Comparison of ENCODE assay signal across 1 cellular context in the genomic region with DNA sequence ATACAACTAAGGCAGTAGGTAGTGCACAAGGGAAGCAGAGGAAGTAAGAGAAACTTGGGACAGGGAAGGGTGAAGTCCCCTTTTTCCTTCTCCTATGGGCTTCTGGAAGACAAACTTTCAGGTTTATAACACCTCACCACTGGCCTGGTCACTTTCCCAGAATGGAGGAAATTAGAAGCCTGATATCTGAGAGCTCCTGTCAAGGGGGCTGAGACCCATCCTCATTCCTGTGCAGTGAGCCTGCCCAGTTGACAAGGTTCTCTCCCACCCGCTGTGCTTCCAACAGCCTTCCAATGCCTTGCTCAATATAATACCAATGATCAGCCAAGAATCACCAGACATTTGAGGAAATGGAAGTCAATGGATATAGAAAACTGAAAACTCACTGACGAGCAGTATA.
TF ChIP-seq lines count a peak whose summit lies in the region.

No MANE protein-coding gene starts in this region.

TF ChIP-seq in H1, 55 proteins besides CTCF, POLR2A, EP300 and RAD21 (continued from another document):
- TF ChIP-seq, protein P1, sequence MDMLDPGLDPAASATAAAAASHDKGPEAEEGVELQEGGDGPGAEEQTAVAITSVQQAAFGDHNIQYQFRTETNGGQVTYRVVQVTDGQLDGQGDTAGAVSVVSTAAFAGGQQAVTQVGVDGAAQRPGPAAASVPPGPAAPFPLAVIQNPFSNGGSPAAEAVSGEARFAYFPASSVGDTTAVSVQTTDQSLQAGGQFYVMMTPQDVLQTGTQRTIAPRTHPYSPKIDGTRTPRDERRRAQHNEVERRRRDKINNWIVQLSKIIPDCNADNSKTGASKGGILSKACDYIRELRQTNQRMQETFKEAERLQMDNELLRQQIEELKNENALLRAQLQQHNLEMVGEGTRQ (IDR thresholded peaks at IDR 0.05; ENCODE audit: low read length): no peak
- TF ChIP-seq SP2 (IDR thresholded peaks at IDR 0.05; ENCODE audit: low read length) (no peak), HDAC6 (IDR thresholded peaks at IDR 0.05; ENCODE audit: low read depth, low read length) (no peak), HDAC2 (IDR thresholded peaks at IDR 0.05; ENCODE audit: borderline replicate concordance in 1 of 2, low read depth in 2 of 2, low read length in 2 of 2) (no peak), ATF2 (IDR thresholded peaks at IDR 0.05; ENCODE audit: low read length) (no peak), YY1 (IDR thresholded peaks at IDR 0.05; ENCODE audit: low read depth, low read length) (no peak), ZNF274 (IDR thresholded peaks at IDR 0.05; ENCODE audit: borderline replicate concordance, extremely low read depth, low read length) (no peak), TAF1 (IDR thresholded peaks at IDR 0.05; ENCODE audit: low read depth, low read length) (no peak), TAF7 (optimal IDR thresholded peaks at IDR 0.05; ENCODE audit: borderline replicate concordance, low read depth, low read length) (no peak), SP1 (IDR thresholded peaks at IDR 0.05; ENCODE audit: low read depth, low read length) (no peak), JUN (IDR thresholded peaks at IDR 0.05; ENCODE audit: low read depth, low read length) (no peak), PHF8 (conservative IDR thresholded peaks at IDR 0.05; ENCODE audit: low read depth, low read length) (no peak), JUND (IDR thresholded peaks at IDR 0.05; ENCODE audit: low read length) (no peak), MAX (IDR thresholded peaks at IDR 0.05) (no peak), SUZ12 (IDR thresholded peaks at IDR 0.05; ENCODE audit: low read length) (no peak), GTF2F1 (IDR thresholded peaks at IDR 0.05; ENCODE audit: borderline replicate concordance, low read depth, low read length) (no peak), CTBP2 (IDR thresholded peaks at IDR 0.05; ENCODE audit: borderline replicate concordance, insufficient read depth, insufficient read length, low read length) (no peak)
TF ChIP-seq in H1: peak in this region for 0.
